Comparison of ENCODE assay signal across 17 cellular contexts in genomic region chr6:71080151-71080550, GRCh38.
DNase-seq lines count a peak whose midpoint lies in the region; ATAC-seq, FAIRE-seq and TF ChIP-seq lines count a peak whose summit lies in the region.
"Had no signal": no experiment of that assay in that cellular context is flagged by ENCODE, and none has a peak within 500 bp of the region (broad histone marks: within the 10 kb centered on the region; RNA-seq: fewer than 3 reads in every experiment).

No MANE protein-coding gene starts in this region.

- H3F3A ChIP-seq in GM23248 (ENCODE audit: insufficient read depth): peaks cover 20% of the 10 kb centered on the region; the same call in 1 of the 2 replicates

- ATAC-seq in sciatic nerve (no peak), HG02884 (IDR thresholded peaks at IDR 0.05; ENCODE audit: unreplicated experiment) (no peak)
- ATAC-seq: GM23338 had no signal

- TF ChIP-seq CTCF in left ventricle myocardium inferior (IDR thresholded peaks at IDR 0.05; ENCODE audit: borderline replicate concordance): no peak
- no peak for TF ChIP-seq CTCF in right atrium auricular region (IDR thresholded peaks at IDR 0.05)

- no peak overlapping the region for H2AFZ ChIP-seq in GM23248
- H2AFZ ChIP-seq: GM23338, PC-9 had no signal

- no peaks in the 10 kb centered on the region for H3K9me2 ChIP-seq in GM23248 (ENCODE audit: insufficient read depth)

- intact Hi-C loops in left ventricle myocardium inferior (cut with micrococcal nuclease) (no loop called here), sciatic nerve (cut with DNase I) (no loop called here)

- H3K27ac ChIP-seq in left ventricle myocardium inferior (replicated peaks) (peak overlapping the region; percentile 40), right atrium auricular region (no peak overlapping the region), GM23248 (no peak overlapping the region)
- H3K27ac ChIP-seq: KMS-11, PC-9 had no signal

- no peak overlapping the region for H3K4me3 ChIP-seq in left ventricle myocardium inferior
- no peak overlapping the region for H3K4me3 ChIP-seq in right atrium auricular region
- no peak overlapping the region for H3K4me3 ChIP-seq in GM23248
- H3K4me3 ChIP-seq: GM23338, PC-9 had no signal

- H3K36me3 ChIP-seq in left ventricle myocardium inferior: no peaks in the 10 kb centered on the region
- no peaks in the 10 kb centered on the region for H3K36me3 ChIP-seq in right atrium auricular region
- H3K36me3 ChIP-seq in GM23248 (ENCODE audit: low read depth): no peaks in the 10 kb centered on the region

- H3K9ac ChIP-seq in GM23248: no peak overlapping the region
- H3K9ac ChIP-seq: KMS-11 had no signal

- no peaks in the 10 kb centered on the region for H3K79me2 ChIP-seq in GM23248 (ENCODE audit: insufficient read depth)

- peak; percentile 55 for FAIRE-seq in urothelium cell line (lab: Jason Lieb, UNC)

- 49 to 65% methylated on average over 2 of the region's 2 CpGs for whole genome bisulfite sequencing in GM23248 (ENCODE audit: low coverage in 1 of 2, low lambda C conversion rate in 2 of 2, missing lambda C conversion rate in 2 of 2), 2 experiments

- H3K4me1 ChIP-seq in left ventricle myocardium inferior (peaks cover 37% of the 10 kb centered on the region), right atrium auricular region (peaks cover 0 to 17% of the 10 kb centered on the region in 2 donors), GM23248 (ENCODE audit: insufficient read depth) (peaks cover 35% of the 10 kb centered on the region)

- peaks cover 33% of the 10 kb centered on the region for H3K9me3 ChIP-seq in left ventricle myocardium inferior (replicated peaks)
- peaks cover 0 to 19% of the 10 kb centered on the region in 2 donors for H3K9me3 ChIP-seq in right atrium auricular region
- H3K9me3 ChIP-seq in GM23248 (ENCODE audit: low read depth): no peaks in the 10 kb centered on the region

- no peak for DNase-seq in left ventricle myocardium inferior
- no peak for DNase-seq in right atrium auricular region (ENCODE audit: low spot score)
- peak; percentile 3 for DNase-seq in astrocyte of the hippocampus (ENCODE audit: low read depth, low spot score)
- DNase-seq in fibroblast of peridontal ligament (ENCODE audit: extremely low read depth): peak; percentile 5
- DNase-seq in urothelium cell line (ENCODE audit: low spot score): no peak
- no peak for DNase-seq in sciatic nerve (ENCODE audit: low spot score)
- DNase-seq in GM23248: no peak
- DNase-seq: GDM1, NCI-H1092, NCI-H1436 treated with DMSO at 0.1 percent for 48 hours, NCI-H2081, NCI-H2227 treated with DMSO at 0.1 percent for 48 hours, NCI-H524 treated with DMSO at 0.1 percent for 48 hours, PC-9 had no signal

- H3K27me3 ChIP-seq in left ventricle myocardium inferior (ENCODE audit: low read depth) (no peaks in the 10 kb centered on the region), right atrium auricular region (no peaks in the 10 kb centered on the region), GM23248 (replicated peaks; ENCODE audit: insufficient read depth) (no peaks in the 10 kb centered on the region)

- no peaks in the 10 kb centered on the region for H4K20me1 ChIP-seq in GM23248 (ENCODE audit: insufficient read depth)

- no peak overlapping the region for H3K4me2 ChIP-seq in GM23248 (ENCODE audit: unreplicated experiment)
- H3K4me2 ChIP-seq: GM23338, KMS-11, PC-9 had no signal

- in situ Hi-C loops in GM23248 (cut with MboI): no loop called here

Comparison
In these comparisons a context has a peak if more than half of its experiments do, and no peak if none do; other contexts are left out.
1. DNase-seq: peak in astrocyte of the hippocampus (single experiment) and fibroblast of peridontal ligament (single experiment); none in left ventricle myocardium inferior (single experiment), right atrium auricular region (single experiment), urothelium cell line (single experiment), sciatic nerve (single experiment) and GM23248 (single experiment).